In the genomic region with DNA sequence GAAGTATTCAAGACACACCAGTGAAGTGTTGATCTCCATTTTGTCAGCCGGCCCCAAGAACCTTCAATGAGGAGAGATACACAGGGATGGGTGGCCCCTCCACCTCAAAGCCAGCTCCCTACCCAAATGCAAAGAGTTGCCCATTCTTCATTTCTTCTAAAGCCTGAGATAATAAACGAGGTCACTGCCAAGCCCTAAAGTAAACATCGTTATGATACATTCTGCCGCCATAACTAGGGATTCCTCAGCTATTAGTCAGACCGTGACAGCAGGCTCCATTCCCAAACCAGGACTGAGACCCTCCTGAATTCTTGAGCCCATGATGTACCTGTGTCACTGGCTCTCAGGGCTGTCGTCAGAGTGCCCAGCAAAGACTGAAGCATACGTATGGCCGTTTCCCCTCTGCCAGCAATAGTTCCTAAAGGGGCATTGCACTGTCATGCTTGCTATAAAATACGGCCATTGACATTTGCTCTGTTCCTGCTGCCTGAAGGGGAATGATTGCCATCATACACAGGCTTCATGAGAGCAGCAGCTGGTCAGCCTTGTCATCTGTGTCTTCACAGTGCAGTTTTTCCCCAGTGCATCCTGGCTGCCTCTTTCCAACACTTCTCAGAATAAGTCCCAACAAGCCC, we compare ENCODE assay signal across 15 cellular contexts. TPM values are rescaled to one million over a fixed set of nuclear protein-coding genes. Genes with fewer than 3 reads are reported as not detected.
DNase-seq lines count a peak whose midpoint lies in the region; ATAC-seq and TF ChIP-seq lines count a peak whose summit lies in the region.
"Had no signal": no experiment of that assay in that cellular context is flagged by ENCODE, and none has a peak within 500 bp of the region (broad histone marks: within the 10 kb centered on the region; RNA-seq: fewer than 3 reads in every experiment).

No MANE protein-coding gene starts in this region.

- H3K4me1 Mint-ChIP-seq in nephron: peaks cover 28% of the 10 kb centered on the region
- H3K4me1 Mint-ChIP-seq: immature natural killer cell, memory B cell, WTC11 had no signal

- no peaks in the 10 kb centered on the region for H3K27me3 Mint-ChIP-seq in nephron (ENCODE audit: low read depth)
- H3K27me3 Mint-ChIP-seq: memory B cell, T-cell had no signal

- ATAC-seq in GM21381 (IDR thresholded peaks at IDR 0.05; ENCODE audit: unreplicated experiment): no peak

- H3K27ac Mint-ChIP-seq in nephron: peak overlapping the region in 2 of 3 experiments; percentile 13 to 21
- H3K27ac Mint-ChIP-seq: immature natural killer cell, memory B cell, T-cell, WTC11 had no signal

- no peaks in the 10 kb centered on the region for H3K9me3 Mint-ChIP-seq in nephron
- H3K9me3 Mint-ChIP-seq: immature natural killer cell, memory B cell, T-cell had no signal

- DNase-seq in NCI-H1694 (lab: John Stamatoyannopoulos, UW) (peak; percentile 15), NCI-H1694 treated with DMSO at 0.1 percent for 48 hours (lab: John Stamatoyannopoulos, UW) (no peak), HT-29 (ENCODE audit: low spot score) (peak; percentile 6), SW480 (ENCODE audit: low spot score) (peak; percentile 94), NCI-H2227 (lab: John Stamatoyannopoulos, UW; ENCODE audit: unreplicated experiment) (no peak)
- DNase-seq in central memory CD4-positive, alpha-beta T cell: no peak
- DNase-seq: GF-D8 had no signal

- no peak for TF ChIP-seq CTCF in nephron (IDR thresholded peaks at IDR 0.05; ENCODE audit: unreplicated experiment in 3 of 3)

- H3K36me3 Mint-ChIP-seq in nephron (ENCODE audit: low read depth): no peaks in the 10 kb centered on the region
- H3K36me3 Mint-ChIP-seq: immature natural killer cell, memory B cell, T-cell, WTC11 had no signal

- no peak overlapping the region for H3K4me3 Mint-ChIP-seq in nephron
- H3K4me3 Mint-ChIP-seq: immature natural killer cell, memory B cell, WTC11 had no signal

RNA-seq across cellular contexts. Expression of a gene that starts 41.7 kb away (rescaled TPM):
- not detected in 2 replicates for total RNA-seq in HT-29 (2014; rRNA removed; shearing (Covaris generic))
- total RNA-seq: NCI-H460, PC-9 had no signal

Comparison
In these comparisons a context has a peak if more than half of its experiments do, and no peak if none do; other contexts are left out.
1. DNase-seq: peak in NCI-H1694 (single experiment), HT-29 (single experiment) and SW480 (single experiment); none in NCI-H1694 treated with DMSO at 0.1 percent for 48 hours (single experiment), NCI-H2227 (single experiment) and central memory CD4-positive, alpha-beta T cell (single experiment).